Comparison of ENCODE assay signal across 13 cellular contexts in the genomic region with DNA sequence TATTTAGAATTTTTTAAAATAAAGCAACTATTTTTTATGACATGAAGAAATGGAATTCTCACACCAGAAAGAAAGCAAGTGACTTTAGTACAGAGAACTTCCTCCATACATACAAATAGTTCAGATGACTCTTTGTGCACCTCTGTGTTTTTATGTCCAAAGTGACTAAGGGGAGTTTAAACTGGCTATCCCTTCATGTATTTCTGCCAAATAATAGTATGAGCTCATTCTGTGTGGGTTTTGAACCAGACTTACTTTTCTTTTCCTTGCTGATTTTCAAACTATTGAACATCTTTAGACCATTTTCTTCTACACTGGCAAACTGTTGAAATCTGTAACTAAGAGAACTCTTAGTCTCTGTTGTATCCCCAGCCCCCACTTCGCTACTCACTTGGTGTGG.
"Had no signal": no experiment of that assay in that cellular context is flagged by ENCODE, and none has a peak within 500 bp of the region (broad histone marks: within the 10 kb centered on the region; RNA-seq: fewer than 3 reads in every experiment).

No MANE protein-coding gene starts in this region.

- H3K4me3 ChIP-seq: coronary artery, lung, tibial nerve had no signal

- H3K36me3 ChIP-seq: tibial nerve had no signal

- DNase-seq: activated CD4-positive, alpha-beta T cell treated with anti-CD3 and anti-CD28 coated beads for 1 hour; activated CD4-positive, alpha-beta T cell treated with anti-CD3 and anti-CD28 coated beads, Interleukin-2, amount 50 U/mL, for 48 hours; activated gamma-delta T cell; activated T-cell treated with anti-CD3 and anti-CD28 coated beads, Interleukin-2, amount 50 U/mL, for 48 hours; effector CD8-positive, alpha-beta T cell; glutamatergic neuron; immature natural killer cell; midbrain; retina; small intestine had no signal

- H3K27me3 ChIP-seq: tibial nerve had no signal

- H3K27ac ChIP-seq: coronary artery, tibial nerve had no signal

- H3K9me3 ChIP-seq: tibial nerve had no signal
